Comparison of ENCODE assay signal across 8 cellular contexts in genomic region chr1:228456252-228457016, GRCh38. TPM values are rescaled to one million over a fixed set of nuclear protein-coding genes. Genes with fewer than 3 reads are reported as not detected.
DNase-seq lines count a peak whose midpoint lies in the region; ATAC-seq and TF ChIP-seq lines count a peak whose summit lies in the region.

No MANE protein-coding gene starts in this region.

- TF ChIP-seq CTCF in PC-9 (conservative IDR thresholded peaks at IDR 0.05), result no peak

- no peak overlapping the region for H3K14ac ChIP-seq in neuronal stem cell (ENCODE audit: low read length)

- H3K4me1 Mint-ChIP-seq in effector memory CD8-positive, alpha-beta T cell (ENCODE audit: low read depth in 2 of 2), result peaks cover 34 to 46% of the 10 kb centered on the region in 2 donors

- H3K4me3 Mint-ChIP-seq in effector memory CD8-positive, alpha-beta T cell, result peak overlapping the region; percentile 93 to 94

- peaks cover 37% of the 10 kb centered on the region for H3F3A ChIP-seq in PC-9 (ENCODE audit: insufficient read depth, low read depth)

- H3K9ac ChIP-seq in ES-I3 (ENCODE audit: low read depth, low read length) (peak overlapping the region; percentile 56), neuronal stem cell (ENCODE audit: low read depth, low read length, poor library complexity) (no peak overlapping the region)

- H3K4ac ChIP-seq in neuronal stem cell (ENCODE audit: low read length), result no peak overlapping the region

- no peaks in the 10 kb centered on the region for H3K9me3 Mint-ChIP-seq in effector memory CD8-positive, alpha-beta T cell

- H4K91ac ChIP-seq in neuronal stem cell (ENCODE audit: low read depth, low read length, poor library complexity), result no peak overlapping the region

- no CpG with 5 or more reads among the region's 6 CpGs for WGBS in neuronal stem cell (ENCODE audit: extremely low coverage in 2 of 2, insufficient read length in 2 of 2, insufficient replicate concordance in 1 of 2), 2 donors

- intact Hi-C loops in PC-9 (cut with micrococcal nuclease; ENCODE audit: unreplicated experiment), result loop anchor here (1.0 to 2.0 kb wide), 2 partner anchors 49 to 78 kb away; no protein-coding TSS in a partner anchor

- no peaks in the 10 kb centered on the region for H3K9me3 ChIP-seq in ES-I3 (ENCODE audit: control insufficient read depth, insufficient read depth, low read length)
- H3K9me3 ChIP-seq in PC-9 (ENCODE audit: insufficient read depth, low read depth), result no peaks in the 10 kb centered on the region
- no peaks in the 10 kb centered on the region for H3K9me3 ChIP-seq in neuronal stem cell (replicated peaks in 1 of 2; ENCODE audit: control insufficient read depth in 2 of 2, insufficient read depth in 1 of 2, low read depth in 1 of 2, low read length in 2 of 2)

- CTCF ChIA-PET in PC-9 (lab: Charles Lee), result no interaction called here

- H3K4me2 ChIP-seq in PC-9 (peak overlapping the region; percentile 71), neuronal stem cell (ENCODE audit: insufficient read depth, low read length, poor library complexity, severe bottlenecking) (peak overlapping the region; percentile 81)

- peak overlapping the region; percentile 55 for H3K4me3 ChIP-seq in PC-9
- peak overlapping the region in 1 of 2 donors; percentile 70 for H3K4me3 ChIP-seq in neuronal stem cell (ENCODE audit: low read length in 2 of 2)

- BruUV-seq in PC-9 (replicated peaks; lab: Mats Ljungman, UMichigan), result no TSS peak

- DNase-seq in PC-9, result no peak
- no peak for DNase-seq in effector memory CD8-positive, alpha-beta T cell
- no peak for DNase-seq in neuronal stem cell (ENCODE audit: low spot score)
- DNase-seq in NCI-H1048 (lab: John Stamatoyannopoulos, UW), result no peak
- DNase-seq in NCI-H2081 treated with DMSO at 0.1 percent for 48 hours (lab: John Stamatoyannopoulos, UW), result no peak

- H3K27ac ChIP-seq in PC-9 (peak overlapping the region; percentile 49), neuronal stem cell (replicated peaks; ENCODE audit: low read length) (no peak overlapping the region)

- peaks cover 35% of the 10 kb centered on the region for H3K36me3 Mint-ChIP-seq in effector memory CD8-positive, alpha-beta T cell (ENCODE audit: insufficient read depth)

- no peaks in the 10 kb centered on the region for H3K27me3 Mint-ChIP-seq in effector memory CD8-positive, alpha-beta T cell

- no peaks in the 10 kb centered on the region for H3K4me1 ChIP-seq in ES-I3 (ENCODE audit: insufficient read depth, low read length)
- H3K4me1 ChIP-seq in PC-9 (replicated peaks; ENCODE audit: insufficient read depth), result peaks cover 32% of the 10 kb centered on the region
- peaks cover 3 to 11% of the 10 kb centered on the region in 2 donors for H3K4me1 ChIP-seq in neuronal stem cell (ENCODE audit: control insufficient read depth in 2 of 2, insufficient read depth in 1 of 2, low read depth in 1 of 2, low read length in 2 of 2)

- H3K18ac ChIP-seq in neuronal stem cell (ENCODE audit: low read length), result no peak overlapping the region

- no peak overlapping the region for H4K8ac ChIP-seq in neuronal stem cell (ENCODE audit: low read depth, low read length)

- no peak overlapping the region for H2BK12ac ChIP-seq in neuronal stem cell (ENCODE audit: low read length)

- POLR2A ChIA-PET in PC-9 (lab: Charles Lee; ENCODE audit: unreplicated experiment), result interaction anchor here (0.6 kb wide), 1 partner anchor 327 kb away, joined by 4 read pairs; no protein-coding TSS in a partner anchor

- H3K79me2 ChIP-seq in PC-9 (ENCODE audit: low read depth), result peaks cover 16% of the 10 kb centered on the region

- H2BK15ac ChIP-seq in neuronal stem cell (ENCODE audit: low read length), result no peak overlapping the region

- no peak overlapping the region for H2AK5ac ChIP-seq in neuronal stem cell (ENCODE audit: low read depth, low read length)

- no peak overlapping the region for H2BK5ac ChIP-seq in neuronal stem cell (ENCODE audit: low read length)

- H3K23ac ChIP-seq in neuronal stem cell (ENCODE audit: low read depth, low read length, poor library complexity), result no peak overlapping the region

- no peaks in the 10 kb centered on the region for H3K27me3 ChIP-seq in PC-9 (ENCODE audit: insufficient read depth, low read depth)
- H3K27me3 ChIP-seq in neuronal stem cell (ENCODE audit: control insufficient read depth in 3 of 3, insufficient read depth in 3 of 3, low read depth in 1 of 3, low read length in 3 of 3), result peaks cover 0 to 14% (median 0%) of the 10 kb centered on the region in 3 experiments

- H2BK120ac ChIP-seq in neuronal stem cell (ENCODE audit: low read depth, low read length), result no peak overlapping the region

- H4K20me1 ChIP-seq in PC-9 (ENCODE audit: insufficient read depth), result no peaks in the 10 kb centered on the region

- ATAC-seq in effector memory CD8-positive, alpha-beta T cell (replicated peaks), result no peak
- ATAC-seq in HG03175 (IDR thresholded peaks at IDR 0.05; ENCODE audit: unreplicated experiment) (no peak), HG02759 (IDR thresholded peaks at IDR 0.05; ENCODE audit: unreplicated experiment) (no peak)

- H2AFZ ChIP-seq in PC-9 (no peak overlapping the region; the same call in 1 of the 2 replicates), neuronal stem cell (ENCODE audit: low read length) (no peak overlapping the region)

- no peaks in the 10 kb centered on the region for H3K79me1 ChIP-seq in neuronal stem cell (ENCODE audit: low read depth, low read length)

- H3K36me3 ChIP-seq in ES-I3 (ENCODE audit: insufficient read depth, low read length) (no peaks in the 10 kb centered on the region), PC-9 (ENCODE audit: low read depth) (no peaks in the 10 kb centered on the region), neuronal stem cell (replicated peaks in 1 of 2; ENCODE audit: control insufficient read depth in 2 of 2, insufficient read depth in 2 of 2, low read length in 2 of 2) (peaks cover 0 to 11% of the 10 kb centered on the region in 2 donors)

- no peaks in the 10 kb centered on the region for H3K9me2 ChIP-seq in PC-9 (ENCODE audit: insufficient read depth)

- peak overlapping the region; percentile 98 to 99 for H3K27ac Mint-ChIP-seq in effector memory CD8-positive, alpha-beta T cell

RNA-seq across cellular contexts. Expression of gene RNF187, which starts 30.7 kb away (rescaled TPM):
- total RNA-seq in PC-9 (2021), result 182 and 227 TPM in 2 replicates
- 35.9 TPM for polyA plus RNA-seq in neuronal stem cell (2013, experiment 1 of 2)
- polyA plus RNA-seq in neuronal stem cell (2013, experiment 2 of 2), result 35.7 TPM

RNA-seq across cellular contexts. Expression of gene TRIM17, which starts 39.8 kb away (rescaled TPM):
- 47.4 and 55.5 TPM in 2 replicates for total RNA-seq in PC-9 (2021)
- polyA plus RNA-seq in neuronal stem cell (2013, experiment 1 of 2), result 4.1 TPM
- polyA plus RNA-seq in neuronal stem cell (2013, experiment 2 of 2), result 3.7 TPM

RNA-seq across cellular contexts. Expression of gene TRIM11, which starts 49.8 kb away (rescaled TPM):
- total RNA-seq in PC-9 (2021), result 76.5 and 78.2 TPM in 2 replicates
- 13.5 TPM for polyA plus RNA-seq in neuronal stem cell (2013, experiment 1 of 2)
- 13.3 TPM for polyA plus RNA-seq in neuronal stem cell (2013, experiment 2 of 2)
